35 cellular contexts compared by ENCODE assay signal in genomic region chr3:73385538-73385937, GRCh38.
"Had no signal": no experiment of that assay in that cellular context is flagged by ENCODE, and none has a peak within 500 bp of the region (broad histone marks: within the 10 kb centered on the region; RNA-seq: fewer than 3 reads in every experiment).

No MANE protein-coding gene starts in this region.

- H3K36me3 ChIP-seq: brain microvascular endothelial cell, breast epithelium had no signal

- H3K27ac Mint-ChIP-seq: activated B cell treated with CpG ODN at 0.5 μM for 24 hours; activated CD4-positive, alpha-beta memory T cell treated with anti-CD3 and anti-CD28 coated beads for 36 hours; activated CD4-positive, alpha-beta T cell treated with anti-CD3 and anti-CD28 coated beads, Interleukin-2, amount 10 ng/mL, durations not matched to agents 24 days and 14 days; activated CD8-positive, alpha-beta T cell treated with anti-CD3 and anti-CD28 coated beads for 36 hours; activated naive CD4-positive, alpha-beta T cell treated with anti-CD3 and anti-CD28 coated beads for 36 hours; activated naive CD4-positive, alpha-beta T cell treated with anti-CD3 and anti-CD28 coated beads, Interleukin-2, amount 50 U/mL, for 72 hours; activated naive CD8-positive, alpha-beta T cell treated with anti-CD3 and anti-CD28 coated beads for 36 hours; activated T-cell treated with anti-CD3 and anti-CD28 coated beads, Interleukin-2, amount 50 U/mL, for 72 hours; activated T-helper 1 cell treated with anti-CD3 and anti-CD28 coated beads, Interleukin-12 subunit alpha, Interleukin-12 subunit beta, Interleukin-2, Interleukin-4 antibody, amounts not matched to agents 30 ng/mL and 10 ng/mL and 1 ng/mL, durations not matched to agents 14 hours and 24 hours and 36 hours; activated T-helper 17 cell treated with anti-CD3 and anti-CD28 coated beads, Interleukin-2, amount 50 U/mL, for 72 hours; T-helper 1 cell treated with Interleukin-12 subunit alpha and Interleukin-12 subunit beta and Interleukin-4 antibody, amounts not matched to agents 30 μg/mL and 1 μg/mL, for 36 hours; T-helper 2 cell treated with Interferon-gamma antibody and Interleukin-4, amounts not matched to agents 5 μg/mL and 100 μg/mL, for 36 hours had no signal

- H3K36me3 Mint-ChIP-seq: activated CD4-positive, alpha-beta memory T cell treated with anti-CD3 and anti-CD28 coated beads for 36 hours; activated naive CD8-positive, alpha-beta T cell treated with anti-CD3 and anti-CD28 coated beads for 36 hours had no signal

- H3K27me3 Mint-ChIP-seq: activated B cell treated with CpG ODN at 0.5 μM for 24 hours; activated CD4-positive, alpha-beta memory T cell treated with anti-CD3 and anti-CD28 coated beads for 36 hours; activated CD4-positive, alpha-beta T cell treated with anti-CD3 and anti-CD28 coated beads, Interleukin-2, amount 10 ng/mL, durations not matched to agents 24 days and 14 days; activated CD8-positive, alpha-beta T cell treated with anti-CD3 and anti-CD28 coated beads for 36 hours; activated naive CD8-positive, alpha-beta T cell treated with anti-CD3 and anti-CD28 coated beads for 36 hours; activated T-helper 17 cell treated with anti-CD3 and anti-CD28 coated beads, Interleukin-2, amount 50 U/mL, for 72 hours had no signal

- H3K27ac ChIP-seq: adrenal gland, body of pancreas, brain microvascular endothelial cell, breast epithelium, VCaP had no signal

- H3K27me3 ChIP-seq: adrenal gland, body of pancreas, brain microvascular endothelial cell, breast epithelium had no signal

- H3K4me3 ChIP-seq: adrenal gland, body of pancreas, breast epithelium had no signal

- H3K4me1 Mint-ChIP-seq: activated B cell treated with CpG ODN at 0.5 μM for 24 hours; activated CD4-positive, alpha-beta T cell treated with anti-CD3 and anti-CD28 coated beads, Interleukin-2, amount 10 ng/mL, durations not matched to agents 24 days and 14 days; activated naive CD8-positive, alpha-beta T cell treated with anti-CD3 and anti-CD28 coated beads for 36 hours; activated T-helper 17 cell treated with anti-CD3 and anti-CD28 coated beads, Interleukin-2, amount 50 U/mL, for 72 hours had no signal

- ATAC-seq: activated CD8-positive, alpha-beta T cell treated with anti-CD3 and anti-CD28 coated beads for 36 hours; activated naive CD4-positive, alpha-beta T cell treated with anti-CD3 and anti-CD28 coated beads, Interleukin-2, amount 50 U/mL, for 72 hours; activated T-cell treated with anti-CD3 and anti-CD28 coated beads, Interleukin-2, amount 50 U/mL, for 4 hours; activated T-cell treated with anti-CD3 and anti-CD28 coated beads, Interleukin-2, amount 50 U/mL, for 72 hours; activated T-helper 17 cell treated with anti-CD3 and anti-CD28 coated beads, Interleukin-2, amount 50 U/mL, for 72 hours; body of pancreas had no signal

- H3K4me3 Mint-ChIP-seq: activated B cell treated with CpG ODN at 0.5 μM for 24 hours; activated CD4-positive, alpha-beta memory T cell treated with anti-CD3 and anti-CD28 coated beads for 36 hours; activated CD4-positive, alpha-beta T cell treated with anti-CD3 and anti-CD28 coated beads, Interleukin-2, amount 10 ng/mL, durations not matched to agents 24 days and 14 days; activated CD8-positive, alpha-beta T cell treated with anti-CD3 and anti-CD28 coated beads for 36 hours; activated naive CD4-positive, alpha-beta T cell treated with anti-CD3 and anti-CD28 coated beads for 36 hours; activated naive CD8-positive, alpha-beta T cell treated with anti-CD3 and anti-CD28 coated beads for 36 hours; activated T-cell treated with anti-CD3 and anti-CD28 coated beads, Interleukin-2, amount 50 U/mL, for 4 hours; activated T-cell treated with anti-CD3 and anti-CD28 coated beads, Interleukin-2, amount 50 U/mL, for 72 hours; activated T-helper 1 cell treated with anti-CD3 and anti-CD28 coated beads, Interleukin-12 subunit alpha, Interleukin-12 subunit beta, Interleukin-2, Interleukin-4 antibody, amounts not matched to agents 30 ng/mL and 10 ng/mL and 1 ng/mL, durations not matched to agents 14 hours and 24 hours and 36 hours; activated T-helper 17 cell treated with anti-CD3 and anti-CD28 coated beads, Interleukin-2, amount 50 U/mL, for 72 hours; T-helper 1 cell treated with Interleukin-12 subunit alpha and Interleukin-12 subunit beta and Interleukin-4 antibody, amounts not matched to agents 30 μg/mL and 1 μg/mL, for 36 hours; T-helper 2 cell treated with Interferon-gamma antibody and Interleukin-4, amounts not matched to agents 5 μg/mL and 100 μg/mL, for 36 hours had no signal

- H3K4me1 ChIP-seq: adrenal gland, body of pancreas, breast epithelium had no signal

- H3K9me3 Mint-ChIP-seq: activated CD4-positive, alpha-beta T cell treated with anti-CD3 and anti-CD28 coated beads, Interleukin-2, amount 10 ng/mL, durations not matched to agents 24 days and 14 days; activated naive CD4-positive, alpha-beta T cell treated with anti-CD3 and anti-CD28 coated beads for 36 hours; activated T-helper 17 cell treated with anti-CD3 and anti-CD28 coated beads, Interleukin-2, amount 50 U/mL, for 72 hours; T-helper 1 cell treated with Interleukin-12 subunit alpha and Interleukin-12 subunit beta and Interleukin-4 antibody, amounts not matched to agents 30 μg/mL and 1 μg/mL, for 36 hours had no signal

- H3K9me3 ChIP-seq: adrenal gland, body of pancreas, breast epithelium had no signal

- DNase-seq: activated B cell treated with CpG ODN at 0.5 μM for 24 hours; activated CD4-positive, alpha-beta memory T cell treated with anti-CD3 and anti-CD28 coated beads for 36 hours; activated CD4-positive, alpha-beta T cell treated with anti-CD3 and anti-CD28 coated beads for 4 hours; activated CD4-positive, alpha-beta T cell treated with anti-CD3 and anti-CD28 coated beads, Interleukin-2, amount 10 ng/mL, durations not matched to agents 24 days and 14 days; activated CD4-positive, alpha-beta T cell treated with anti-CD3 and anti-CD28 coated beads, Interleukin-2, amount 50 U/mL, for 1 hour; activated CD4-positive, alpha-beta T cell treated with anti-CD3 and anti-CD28 coated beads, Interleukin-2, amount 50 U/mL, for 4 hours; activated CD4-positive, CD25-positive, alpha-beta regulatory T cell treated with anti-CD3 and anti-CD28 coated beads, Interleukin-2, amount 50 U/mL, for 72 hours; activated CD8-positive, alpha-beta memory T cell treated with anti-CD3 and anti-CD28 coated beads, Interleukin-2, amount 50 U/mL, for 4 hours; activated CD8-positive, alpha-beta T cell treated with anti-CD3 and anti-CD28 coated beads for 36 hours; activated effector memory CD4-positive, alpha-beta T cell treated with anti-CD3 and anti-CD28 coated beads, Interleukin-2, amount 50 U/mL, for 16 hours; activated gamma-delta T cell treated with Interleukin-2 at 50 U/mL for 16 hours; activated naive CD4-positive, alpha-beta T cell; activated naive CD4-positive, alpha-beta T cell treated with anti-CD3 and anti-CD28 coated beads for 36 hours; activated naive CD4-positive, alpha-beta T cell treated with anti-CD3 and anti-CD28 coated beads, Interleukin-2, amount 50 U/mL, for 16 hours; activated naive CD8-positive, alpha-beta T cell treated with anti-CD3 and anti-CD28 coated beads for 36 hours; activated T-cell treated with anti-CD3 and anti-CD28 coated beads for 4 hours; activated T-cell treated with anti-CD3 and anti-CD28 coated beads, Interleukin-2, amount 50 U/mL, for 1 hour; activated T-cell treated with anti-CD3 and anti-CD28 coated beads, Interleukin-2, amount 50 U/mL, for 4 hours; activated T-cell treated with anti-CD3 and anti-CD28 coated beads, Interleukin-2, amount 50 U/mL, for 72 hours; adrenal gland; amniotic stem cell; aorta; brain microvascular endothelial cell; central memory CD4-positive, alpha-beta T cell; T-helper 1 cell; T-helper 2 cell; T-helper 9 cell had no signal
